In the genomic region with DNA sequence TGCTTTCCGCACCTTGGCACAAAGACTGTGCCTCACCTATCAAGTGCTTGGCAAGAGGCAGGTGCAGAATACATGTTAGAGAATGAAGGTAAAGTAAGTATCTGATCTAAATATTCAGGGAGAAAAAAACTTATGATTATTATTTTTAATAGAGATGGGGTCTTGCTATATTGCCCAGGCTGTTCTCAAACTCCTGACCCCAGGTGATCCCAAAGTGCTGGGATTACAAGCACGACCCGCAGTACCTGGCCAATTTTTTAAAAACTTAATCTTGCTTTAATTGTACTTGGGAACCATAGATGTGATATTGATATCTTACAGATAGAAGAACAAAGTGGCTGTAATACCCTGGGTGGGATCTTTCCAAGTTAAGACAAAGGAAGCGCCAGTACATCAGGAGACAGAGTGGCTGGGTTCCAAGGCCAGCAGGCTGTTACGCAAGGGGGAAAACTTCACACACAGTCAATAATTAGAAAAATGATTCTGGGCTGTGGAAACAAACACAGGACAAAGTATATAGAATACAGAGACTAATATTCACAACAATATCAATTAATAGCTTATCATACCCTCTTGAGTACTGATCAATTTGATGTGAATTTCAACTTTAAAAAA, we compare ENCODE assay signal across 1 cellular context.
TF ChIP-seq lines count a peak whose summit lies in the region.

No MANE protein-coding gene starts in this region.

TF ChIP-seq in HepG2, 621 proteins besides CTCF, POLR2A, EP300 and RAD21 (continued from another document and continues in another):
- TF ChIP-seq, protein P1, sequence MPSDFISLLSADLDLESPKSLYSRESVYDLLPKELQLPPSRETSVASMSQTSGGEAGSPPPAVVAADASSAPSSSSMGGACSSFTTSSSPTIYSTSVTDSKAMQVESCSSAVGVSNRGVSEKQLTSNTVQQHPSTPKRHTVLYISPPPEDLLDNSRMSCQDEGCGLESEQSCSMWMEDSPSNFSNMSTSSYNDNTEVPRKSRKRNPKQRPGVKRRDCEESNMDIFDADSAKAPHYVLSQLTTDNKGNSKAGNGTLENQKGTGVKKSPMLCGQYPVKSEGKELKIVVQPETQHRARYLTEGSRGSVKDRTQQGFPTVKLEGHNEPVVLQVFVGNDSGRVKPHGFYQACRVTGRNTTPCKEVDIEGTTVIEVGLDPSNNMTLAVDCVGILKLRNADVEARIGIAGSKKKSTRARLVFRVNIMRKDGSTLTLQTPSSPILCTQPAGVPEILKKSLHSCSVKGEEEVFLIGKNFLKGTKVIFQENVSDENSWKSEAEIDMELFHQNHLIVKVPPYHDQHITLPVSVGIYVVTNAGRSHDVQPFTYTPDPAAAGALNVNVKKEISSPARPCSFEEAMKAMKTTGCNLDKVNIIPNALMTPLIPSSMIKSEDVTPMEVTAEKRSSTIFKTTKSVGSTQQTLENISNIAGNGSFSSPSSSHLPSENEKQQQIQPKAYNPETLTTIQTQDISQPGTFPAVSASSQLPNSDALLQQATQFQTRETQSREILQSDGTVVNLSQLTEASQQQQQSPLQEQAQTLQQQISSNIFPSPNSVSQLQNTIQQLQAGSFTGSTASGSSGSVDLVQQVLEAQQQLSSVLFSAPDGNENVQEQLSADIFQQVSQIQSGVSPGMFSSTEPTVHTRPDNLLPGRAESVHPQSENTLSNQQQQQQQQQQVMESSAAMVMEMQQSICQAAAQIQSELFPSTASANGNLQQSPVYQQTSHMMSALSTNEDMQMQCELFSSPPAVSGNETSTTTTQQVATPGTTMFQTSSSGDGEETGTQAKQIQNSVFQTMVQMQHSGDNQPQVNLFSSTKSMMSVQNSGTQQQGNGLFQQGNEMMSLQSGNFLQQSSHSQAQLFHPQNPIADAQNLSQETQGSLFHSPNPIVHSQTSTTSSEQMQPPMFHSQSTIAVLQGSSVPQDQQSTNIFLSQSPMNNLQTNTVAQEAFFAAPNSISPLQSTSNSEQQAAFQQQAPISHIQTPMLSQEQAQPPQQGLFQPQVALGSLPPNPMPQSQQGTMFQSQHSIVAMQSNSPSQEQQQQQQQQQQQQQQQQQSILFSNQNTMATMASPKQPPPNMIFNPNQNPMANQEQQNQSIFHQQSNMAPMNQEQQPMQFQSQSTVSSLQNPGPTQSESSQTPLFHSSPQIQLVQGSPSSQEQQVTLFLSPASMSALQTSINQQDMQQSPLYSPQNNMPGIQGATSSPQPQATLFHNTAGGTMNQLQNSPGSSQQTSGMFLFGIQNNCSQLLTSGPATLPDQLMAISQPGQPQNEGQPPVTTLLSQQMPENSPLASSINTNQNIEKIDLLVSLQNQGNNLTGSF (CRISPR knock-in tag; IDR thresholded peaks at IDR 0.05) = no peak
- TF ChIP-seq PHF5A (CRISPR knock-in tag; IDR thresholded peaks at IDR 0.05; ENCODE audit: low read depth, unreplicated experiment) = no peak
- no peak for TF ChIP-seq MXD4 (CRISPR knock-in tag; IDR thresholded peaks at IDR 0.05)
- TF ChIP-seq, protein P2, sequence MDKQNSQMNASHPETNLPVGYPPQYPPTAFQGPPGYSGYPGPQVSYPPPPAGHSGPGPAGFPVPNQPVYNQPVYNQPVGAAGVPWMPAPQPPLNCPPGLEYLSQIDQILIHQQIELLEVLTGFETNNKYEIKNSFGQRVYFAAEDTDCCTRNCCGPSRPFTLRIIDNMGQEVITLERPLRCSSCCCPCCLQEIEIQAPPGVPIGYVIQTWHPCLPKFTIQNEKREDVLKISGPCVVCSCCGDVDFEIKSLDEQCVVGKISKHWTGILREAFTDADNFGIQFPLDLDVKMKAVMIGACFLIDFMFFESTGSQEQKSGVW (CRISPR knock-in tag; IDR thresholded peaks at IDR 0.05; ENCODE audit: borderline replicate concordance) = no peak
- no peak for TF ChIP-seq IRF2 (CRISPR knock-in tag; IDR thresholded peaks at IDR 0.05)
- 0 out of 2 replicates have a peak, but pooled peaks have one; percentile 27 for TF ChIP-seq SAP130 (CRISPR knock-in tag; IDR thresholded peaks at IDR 0.05; ENCODE audit: low read depth)
- TF ChIP-seq SNAPC2 (CRISPR knock-in tag; IDR thresholded peaks at IDR 0.05) = no peak
- TF ChIP-seq ZNF564 (CRISPR knock-in tag; IDR thresholded peaks at IDR 0.05) = no peak
- TF ChIP-seq ZIK1 (CRISPR knock-in tag; IDR thresholded peaks at IDR 0.05; ENCODE audit: borderline replicate concordance, low read depth) = no peak
- peak; percentile 39; the same call in 1 of the 2 replicates for TF ChIP-seq SP5 (CRISPR knock-in tag; IDR thresholded peaks at IDR 0.05; ENCODE audit: borderline replicate concordance, low read depth)
- TF ChIP-seq, protein P3, sequence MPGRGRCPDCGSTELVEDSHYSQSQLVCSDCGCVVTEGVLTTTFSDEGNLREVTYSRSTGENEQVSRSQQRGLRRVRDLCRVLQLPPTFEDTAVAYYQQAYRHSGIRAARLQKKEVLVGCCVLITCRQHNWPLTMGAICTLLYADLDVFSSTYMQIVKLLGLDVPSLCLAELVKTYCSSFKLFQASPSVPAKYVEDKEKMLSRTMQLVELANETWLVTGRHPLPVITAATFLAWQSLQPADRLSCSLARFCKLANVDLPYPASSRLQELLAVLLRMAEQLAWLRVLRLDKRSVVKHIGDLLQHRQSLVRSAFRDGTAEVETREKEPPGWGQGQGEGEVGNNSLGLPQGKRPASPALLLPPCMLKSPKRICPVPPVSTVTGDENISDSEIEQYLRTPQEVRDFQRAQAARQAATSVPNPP (CRISPR knock-in tag; IDR thresholded peaks at IDR 0.05) = no peak
- TF ChIP-seq RXRB (CRISPR knock-in tag; IDR thresholded peaks at IDR 0.05; ENCODE audit: borderline replicate concordance) = peak; percentile 58; the same call in 1 of the 2 replicates
- TF ChIP-seq NCOA5 (CRISPR knock-in tag; IDR thresholded peaks at IDR 0.05) = no peak
- TF ChIP-seq, protein P4, sequence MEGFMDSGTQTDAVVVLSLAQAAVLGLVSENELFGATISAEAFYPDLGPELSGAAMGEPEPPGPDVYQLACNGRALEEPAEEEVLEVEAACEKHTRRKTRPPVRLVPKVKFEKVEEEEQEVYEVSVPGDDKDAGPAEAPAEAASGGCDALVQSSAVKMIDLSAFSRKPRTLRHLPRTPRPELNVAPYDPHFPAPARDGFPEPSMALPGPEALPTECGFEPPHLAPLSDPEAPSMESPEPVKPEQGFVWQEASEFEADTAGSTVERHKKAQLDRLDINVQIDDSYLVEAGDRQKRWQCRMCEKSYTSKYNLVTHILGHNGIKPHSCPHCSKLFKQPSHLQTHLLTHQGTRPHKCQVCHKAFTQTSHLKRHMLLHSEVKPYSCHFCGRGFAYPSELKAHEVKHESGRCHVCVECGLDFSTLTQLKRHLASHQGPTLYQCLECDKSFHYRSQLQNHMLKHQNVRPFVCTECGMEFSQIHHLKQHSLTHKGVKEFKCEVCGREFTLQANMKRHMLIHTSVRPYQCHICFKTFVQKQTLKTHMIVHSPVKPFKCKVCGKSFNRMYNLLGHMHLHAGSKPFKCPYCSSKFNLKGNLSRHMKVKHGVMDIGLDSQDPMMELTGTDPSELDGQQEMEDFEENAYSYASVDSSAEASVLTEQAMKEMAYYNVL (CRISPR knock-in tag; IDR thresholded peaks at IDR 0.05; ENCODE audit: borderline replicate concordance) = peak; percentile 65; the same call in 1 of the 2 replicates
- no peak for TF ChIP-seq ZBTB3 (CRISPR knock-in tag; IDR thresholded peaks at IDR 0.05; ENCODE audit: borderline replicate concordance, low read depth)
- no peak for TF ChIP-seq NR3C1 (CRISPR knock-in tag; IDR thresholded peaks at IDR 0.05)
- TF ChIP-seq ZNF841 (CRISPR knock-in tag; IDR thresholded peaks at IDR 0.05; ENCODE audit: borderline replicate concordance) = no peak
- TF ChIP-seq ZNF281 (CRISPR knock-in tag; IDR thresholded peaks at IDR 0.05; ENCODE audit: borderline replicate concordance) = no peak
- TF ChIP-seq TBP (CRISPR knock-in tag; IDR thresholded peaks at IDR 0.05) = no peak
- no peak for TF ChIP-seq YEATS4 (CRISPR knock-in tag; IDR thresholded peaks at IDR 0.05; ENCODE audit: borderline replicate concordance)
- no peak for TF ChIP-seq HDAC6 (IDR thresholded peaks at IDR 0.05; ENCODE audit: low read depth, low read length)
- TF ChIP-seq THAP11 (CRISPR knock-in tag; IDR thresholded peaks at IDR 0.05) = no peak
- no peak for TF ChIP-seq U2AF1 (optimal IDR thresholded peaks at IDR 0.05; ENCODE audit: low read depth, low read length)
- TF ChIP-seq PITX1 (CRISPR knock-in tag; IDR thresholded peaks at IDR 0.05) = peak; percentile 64; the same call in 1 of the 2 replicates
- TF ChIP-seq ARHGAP35 (CRISPR knock-in tag; IDR thresholded peaks at IDR 0.05; ENCODE audit: borderline replicate concordance) = no peak
- TF ChIP-seq HIC2 (CRISPR knock-in tag; IDR thresholded peaks at IDR 0.05; ENCODE audit: low read depth) = no peak
- no peak for TF ChIP-seq RFX3 (CRISPR knock-in tag; IDR thresholded peaks at IDR 0.05)
- TF ChIP-seq ETV5 (CRISPR knock-in tag; IDR thresholded peaks at IDR 0.05; ENCODE audit: borderline replicate concordance) = peak; percentile 20; the same call in 1 of the 2 replicates
- no peak for TF ChIP-seq ASH2L (IDR thresholded peaks at IDR 0.05; ENCODE audit: insufficient read length, low read depth, low read length)
- peak; percentile 87 for TF ChIP-seq SOX5 (CRISPR knock-in tag; IDR thresholded peaks at IDR 0.05; ENCODE audit: borderline replicate concordance)
- no peak for TF ChIP-seq ZNF333 (CRISPR knock-in tag; IDR thresholded peaks at IDR 0.05; ENCODE audit: borderline replicate concordance)
- TF ChIP-seq, protein P5, sequence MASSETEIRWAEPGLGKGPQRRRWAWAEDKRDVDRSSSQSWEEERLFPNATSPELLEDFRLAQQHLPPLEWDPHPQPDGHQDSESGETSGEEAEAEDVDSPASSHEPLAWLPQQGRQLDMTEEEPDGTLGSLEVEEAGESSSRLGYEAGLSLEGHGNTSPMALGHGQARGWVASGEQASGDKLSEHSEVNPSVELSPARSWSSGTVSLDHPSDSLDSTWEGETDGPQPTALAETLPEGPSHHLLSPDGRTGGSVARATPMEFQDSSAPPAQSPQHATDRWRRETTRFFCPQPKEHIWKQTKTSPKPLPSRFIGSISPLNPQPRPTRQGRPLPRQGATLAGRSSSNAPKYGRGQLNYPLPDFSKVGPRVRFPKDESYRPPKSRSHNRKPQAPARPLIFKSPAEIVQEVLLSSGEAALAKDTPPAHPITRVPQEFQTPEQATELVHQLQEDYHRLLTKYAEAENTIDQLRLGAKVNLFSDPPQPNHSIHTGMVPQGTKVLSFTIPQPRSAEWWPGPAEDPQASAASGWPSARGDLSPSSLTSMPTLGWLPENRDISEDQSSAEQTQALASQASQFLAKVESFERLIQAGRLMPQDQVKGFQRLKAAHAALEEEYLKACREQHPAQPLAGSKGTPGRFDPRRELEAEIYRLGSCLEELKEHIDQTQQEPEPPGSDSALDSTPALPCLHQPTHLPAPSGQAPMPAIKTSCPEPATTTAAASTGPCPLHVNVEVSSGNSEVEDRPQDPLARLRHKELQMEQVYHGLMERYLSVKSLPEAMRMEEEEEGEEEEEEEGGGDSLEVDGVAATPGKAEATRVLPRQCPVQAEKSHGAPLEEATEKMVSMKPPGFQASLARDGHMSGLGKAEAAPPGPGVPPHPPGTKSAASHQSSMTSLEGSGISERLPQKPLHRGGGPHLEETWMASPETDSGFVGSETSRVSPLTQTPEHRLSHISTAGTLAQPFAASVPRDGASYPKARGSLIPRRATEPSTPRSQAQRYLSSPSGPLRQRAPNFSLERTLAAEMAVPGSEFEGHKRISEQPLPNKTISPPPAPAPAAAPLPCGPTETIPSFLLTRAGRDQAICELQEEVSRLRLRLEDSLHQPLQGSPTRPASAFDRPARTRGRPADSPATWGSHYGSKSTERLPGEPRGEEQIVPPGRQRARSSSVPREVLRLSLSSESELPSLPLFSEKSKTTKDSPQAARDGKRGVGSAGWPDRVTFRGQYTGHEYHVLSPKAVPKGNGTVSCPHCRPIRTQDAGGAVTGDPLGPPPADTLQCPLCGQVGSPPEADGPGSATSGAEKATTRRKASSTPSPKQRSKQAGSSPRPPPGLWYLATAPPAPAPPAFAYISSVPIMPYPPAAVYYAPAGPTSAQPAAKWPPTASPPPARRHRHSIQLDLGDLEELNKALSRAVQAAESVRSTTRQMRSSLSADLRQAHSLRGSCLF (CRISPR knock-in tag; IDR thresholded peaks at IDR 0.05; ENCODE audit: borderline replicate concordance) = no peak
- TF ChIP-seq ZNF570 (CRISPR knock-in tag; IDR thresholded peaks at IDR 0.05; ENCODE audit: borderline replicate concordance) = no peak
- TF ChIP-seq TBX3 (IDR thresholded peaks at IDR 0.05; ENCODE audit: borderline replicate concordance) = no peak
- TF ChIP-seq CBX1 (IDR thresholded peaks at IDR 0.05; ENCODE audit: low read depth) = no peak
- no peak for TF ChIP-seq EEA1 (CRISPR knock-in tag; IDR thresholded peaks at IDR 0.05; ENCODE audit: borderline replicate concordance)
- peak; percentile 70; the same call in 1 of the 2 replicates for TF ChIP-seq MED1 (CRISPR knock-in tag; IDR thresholded peaks at IDR 0.05)
- TF ChIP-seq SRY (CRISPR knock-in tag; IDR thresholded peaks at IDR 0.05) = no peak
- no peak for TF ChIP-seq MBNL3 (CRISPR knock-in tag; conservative IDR thresholded peaks at IDR 0.05)
- TF ChIP-seq SPEN (CRISPR knock-in tag; IDR thresholded peaks at IDR 0.05; ENCODE audit: low read depth) = no peak
- TF ChIP-seq ISX (CRISPR knock-in tag; conservative IDR thresholded peaks at IDR 0.05) = no peak
- peak; percentile 38; the same call in 1 of the 2 replicates for TF ChIP-seq PHF21A (CRISPR knock-in tag; IDR thresholded peaks at IDR 0.05)
- TF ChIP-seq CEBPB (IDR thresholded peaks at IDR 0.05; ENCODE audit: borderline replicate concordance, low read depth, low read length) = peak; percentile 85
